20 cellular contexts compared by ENCODE assay signal in the genomic region with DNA sequence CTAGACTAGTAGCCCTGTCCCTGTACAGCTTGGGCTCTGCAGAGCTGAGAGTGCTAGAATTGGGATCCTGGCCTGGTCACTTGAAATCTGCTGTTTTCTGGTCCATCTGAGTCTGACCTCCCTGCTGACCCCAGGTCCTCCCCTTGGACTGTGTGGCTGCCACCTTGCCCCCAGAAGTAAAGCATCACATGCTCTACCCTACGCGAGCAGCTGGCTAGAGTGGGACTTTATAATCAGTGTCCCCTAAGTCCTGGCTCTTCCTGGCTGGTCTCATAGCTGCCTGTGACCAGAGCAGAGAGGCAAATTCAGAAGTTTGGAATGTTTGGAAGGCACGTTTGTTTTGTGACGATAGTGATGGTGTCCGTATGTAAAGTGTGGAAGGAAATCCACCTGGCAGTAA.
"Had no signal": no experiment of that assay in that cellular context is flagged by ENCODE, and none has a peak within 500 bp of the region (broad histone marks: within the 10 kb centered on the region; RNA-seq: fewer than 3 reads in every experiment).

No MANE protein-coding gene starts in this region.

- H3K27me3 ChIP-seq: adrenal gland, neural progenitor cell, spleen had no signal

- H3K27ac Mint-ChIP-seq: activated naive CD4-positive, alpha-beta T cell treated with anti-CD3 and anti-CD28 coated beads, Interleukin-2, amount 50 U/mL, for 72 hours; naive B cell; neural progenitor cell; progenitor cell of endocrine pancreas; T-helper 1 cell treated with Interleukin-12 subunit alpha and Interleukin-12 subunit beta and Interleukin-4 antibody, amounts not matched to agents 30 μg/mL and 1 μg/mL, for 36 hours; WTC11 had no signal

- H3K4me2 ChIP-seq: neural progenitor cell had no signal

- DNase-seq: activated gamma-delta T cell treated with Interleukin-2 at 50 U/mL for 16 hours; activated T-cell treated with anti-CD3 and anti-CD28 coated beads, Interleukin-2, amount 50 U/mL, for 1 hour; adrenal gland; cerebellar nuclear complex; cortex of kidney; foreskin fibroblast; lower lobe of right lung; naive B cell; retina; spleen; stimulated activated CD4-positive, alpha-beta T cell treated with anti-CD3 and anti-CD28 coated beads, Interleukin-4, amount 100 ng/mL, for 1 hour; stimulated activated naive CD4-positive, alpha-beta T cell treated with Interleukin-2 at 50 U/mL for 16 hours; T1000 had no signal

- ATAC-seq: activated naive CD4-positive, alpha-beta T cell treated with anti-CD3 and anti-CD28 coated beads, Interleukin-2, amount 50 U/mL, for 72 hours; left lobe of liver; lower lobe of right lung; WTC11 had no signal

- H3K9me3 ChIP-seq: adrenal gland, lower lobe of right lung had no signal

- H3K9me3 Mint-ChIP-seq: T-helper 1 cell treated with Interleukin-12 subunit alpha and Interleukin-12 subunit beta and Interleukin-4 antibody, amounts not matched to agents 30 μg/mL and 1 μg/mL, for 36 hours had no signal

- H3K9ac ChIP-seq: neural progenitor cell had no signal

- H3K36me3 Mint-ChIP-seq: activated naive CD4-positive, alpha-beta T cell treated with anti-CD3 and anti-CD28 coated beads, Interleukin-2, amount 50 U/mL, for 72 hours; neural progenitor cell had no signal

- H3K36me3 ChIP-seq: adrenal gland, lower lobe of right lung, neural progenitor cell, spleen had no signal

- H3K4me3 ChIP-seq: adrenal gland, lower lobe of right lung, neural progenitor cell, spleen had no signal

- H3K4me3 Mint-ChIP-seq: naive B cell; neural progenitor cell; T-helper 1 cell treated with Interleukin-12 subunit alpha and Interleukin-12 subunit beta and Interleukin-4 antibody, amounts not matched to agents 30 μg/mL and 1 μg/mL, for 36 hours; WTC11 had no signal

- H3K27ac ChIP-seq: adrenal gland, epithelial cell of prostate, lower lobe of right lung, neural progenitor cell, spleen had no signal

- H3K4me1 ChIP-seq: lower lobe of right lung, neural progenitor cell, spleen had no signal

- H3K4me1 Mint-ChIP-seq: naive B cell, WTC11 had no signal

- H2AFZ ChIP-seq: neural progenitor cell had no signal
